8 cellular contexts compared by ENCODE assay signal in genomic region chr2:51710222-51710621, GRCh38.
A peak's percentile ranks its signal among the peaks of the same experiment; 100 is the strongest.
DNase-seq lines count a peak whose midpoint lies in the region; ATAC-seq and TF ChIP-seq lines count a peak whose summit lies in the region.

No MANE protein-coding gene starts in this region.

- H3K27ac ChIP-seq in 22Rv1, result no peak overlapping the region
- H3K27ac ChIP-seq in body of pancreas, result no peak overlapping the region
- no peak overlapping the region for H3K27ac ChIP-seq in mesenchymal stem cell (ENCODE audit: low read length, poor library complexity, severe bottlenecking)

- ATAC-seq in GM18858 (IDR thresholded peaks at IDR 0.05; ENCODE audit: unreplicated experiment) (peak; percentile 75), body of pancreas (no peak)
- no peak for ATAC-seq in stimulated activated effector memory CD8-positive, alpha-beta T cell treated with anti-CD3 and anti-CD28 coated beads, Interleukin-12 subunit alpha, Interleukin-12 subunit beta, amount 100 ng/mL, for 72 hours

- no peak overlapping the region for H2AFZ ChIP-seq in mesenchymal stem cell (ENCODE audit: low read depth, low read length)

- no peak overlapping the region for H3K4me3 Mint-ChIP-seq in stimulated activated effector memory CD8-positive, alpha-beta T cell treated with anti-CD3 and anti-CD28 coated beads, Interleukin-12 subunit alpha, Interleukin-12 subunit beta, amount 100 ng/mL, for 72 hours

- no peak overlapping the region for H2BK120ac ChIP-seq in mesenchymal stem cell (ENCODE audit: low read depth, low read length)

- H2BK12ac ChIP-seq in mesenchymal stem cell (ENCODE audit: low read length in 2 of 2), result no peak overlapping the region

- H3K4me1 ChIP-seq in body of pancreas (no peaks in the 10 kb centered on the region), mesenchymal stem cell (ENCODE audit: control insufficient read depth, insufficient read depth, low read depth, low read length) (no peaks in the 10 kb centered on the region)

- no peak overlapping the region for H3K9ac ChIP-seq in mesenchymal stem cell (ENCODE audit: low read length)

- no peak overlapping the region for H3K4ac ChIP-seq in mesenchymal stem cell (ENCODE audit: low read depth in 1 of 2, low read length in 2 of 2)

- H3K9me3 Mint-ChIP-seq in stimulated activated effector memory CD8-positive, alpha-beta T cell treated with anti-CD3 and anti-CD28 coated beads, Interleukin-12 subunit alpha, Interleukin-12 subunit beta, amount 100 ng/mL, for 72 hours, result peaks cover 24% of the 10 kb centered on the region

- no peak overlapping the region for H2AK5ac ChIP-seq in mesenchymal stem cell (ENCODE audit: low read length, severe bottlenecking)

- H4K8ac ChIP-seq in mesenchymal stem cell (ENCODE audit: low read length), result no peak overlapping the region

- no peaks in the 10 kb centered on the region for H3K4me1 Mint-ChIP-seq in stimulated activated effector memory CD8-positive, alpha-beta T cell treated with anti-CD3 and anti-CD28 coated beads, Interleukin-12 subunit alpha, Interleukin-12 subunit beta, amount 100 ng/mL, for 72 hours

- TF ChIP-seq CTCF in 22Rv1 (IDR thresholded peaks at IDR 0.05) (peak; percentile 77), body of pancreas (IDR thresholded peaks at IDR 0.05) (peak in 5 of 7 experiments; percentile 7 to 42 (median 35))

- H3K27me3 ChIP-seq in body of pancreas (no peaks in the 10 kb centered on the region), mesenchymal stem cell (ENCODE audit: control insufficient read depth in 1 of 2, insufficient read depth in 1 of 2, low read length in 2 of 2) (no peaks in the 10 kb centered on the region)

- H3K4me3 ChIP-seq in Jurkat, Clone E6-1 (ENCODE audit: low read length), result no peak overlapping the region
- H3K4me3 ChIP-seq in body of pancreas (no peak overlapping the region), mesenchymal stem cell (ENCODE audit: insufficient read depth in 1 of 2, low read depth in 1 of 2, low read length in 2 of 2) (no peak overlapping the region)

- H3K36me3 Mint-ChIP-seq in stimulated activated effector memory CD8-positive, alpha-beta T cell treated with anti-CD3 and anti-CD28 coated beads, Interleukin-12 subunit alpha, Interleukin-12 subunit beta, amount 100 ng/mL, for 72 hours, result no peaks in the 10 kb centered on the region

- no peak overlapping the region for H2BK15ac ChIP-seq in mesenchymal stem cell (ENCODE audit: low read depth, poor library complexity, severe bottlenecking)

- 37 to 42% methylated on average over 3 of the region's 3 CpGs for WGBS in body of pancreas, 2 donors
- 62% methylated on average over 3 of the region's 3 CpGs for WGBS in mesenchymal stem cell

- H3K4me2 ChIP-seq in mesenchymal stem cell (ENCODE audit: low read length, poor library complexity, severe bottlenecking), result no peak overlapping the region

- no peaks in the 10 kb centered on the region for H3K79me1 ChIP-seq in mesenchymal stem cell (replicated peaks; ENCODE audit: low read length, poor library complexity, severe bottlenecking)

- no peak overlapping the region for H3K14ac ChIP-seq in mesenchymal stem cell (ENCODE audit: low read length in 2 of 2)

- DNase-seq in Jurkat, Clone E6-1 (ENCODE audit: low read depth, low spot score), result peak; percentile 9
- DNase-seq in body of pancreas (peak in 3 of 4 donors; percentile 14 to 34 (median 18)), mesenchymal stem cell (no peak)
- no peak for DNase-seq in central memory CD4-positive, alpha-beta T cell
- no peak for DNase-seq in activated CD8-positive, alpha-beta memory T cell treated with anti-CD3 and anti-CD28 coated beads for 24 hours
- no peak for DNase-seq in stimulated activated effector memory CD8-positive, alpha-beta T cell treated with anti-CD3 and anti-CD28 coated beads, Interleukin-12 subunit alpha, Interleukin-12 subunit beta, amount 100 ng/mL, for 72 hours (ENCODE audit: low spot score in 2 of 2)

- TF ChIP-seq POLR2A in body of pancreas (IDR thresholded peaks at IDR 0.05), result no peak

- no peak overlapping the region for H3K27ac Mint-ChIP-seq in stimulated activated effector memory CD8-positive, alpha-beta T cell treated with anti-CD3 and anti-CD28 coated beads, Interleukin-12 subunit alpha, Interleukin-12 subunit beta, amount 100 ng/mL, for 72 hours

- H3K36me3 ChIP-seq in body of pancreas (replicated peaks in 1 of 2; ENCODE audit: insufficient read depth in 1 of 2, low read depth in 2 of 2) (no peaks in the 10 kb centered on the region), mesenchymal stem cell (ENCODE audit: control insufficient read depth in 1 of 2, insufficient read depth in 2 of 2, low read depth in 1 of 2, low read length in 2 of 2) (no peaks in the 10 kb centered on the region)

- H2BK5ac ChIP-seq in mesenchymal stem cell (ENCODE audit: low read depth, low read length, poor library complexity, severe bottlenecking), result no peak overlapping the region

- no peak overlapping the region for H3K18ac ChIP-seq in mesenchymal stem cell (ENCODE audit: low read depth in 1 of 2, low read length in 2 of 2)

- H3K23ac ChIP-seq in mesenchymal stem cell (ENCODE audit: low read length in 2 of 2), result no peak overlapping the region

- no peak overlapping the region for H4K91ac ChIP-seq in mesenchymal stem cell (ENCODE audit: low read length)

- intact Hi-C loops in body of pancreas (cut with DNase I), result no loop called here

- no peaks in the 10 kb centered on the region for H3K9me3 ChIP-seq in body of pancreas
- peaks cover 12% of the 10 kb centered on the region for H3K9me3 ChIP-seq in mesenchymal stem cell (ENCODE audit: control insufficient read depth, low read length)

Comparison
In these comparisons a context has a peak if more than half of its experiments do, and no peak if none do; other contexts are left out.
1. DNase-seq: peak in Jurkat, Clone E6-1 (single experiment) and body of pancreas (3 of 4); none in central memory CD4-positive, alpha-beta T cell (single experiment), activated CD8-positive, alpha-beta memory T cell treated with anti-CD3 and anti-CD28 coated beads for 24 hours (single experiment), stimulated activated effector memory CD8-positive, alpha-beta T cell treated with anti-CD3 and anti-CD28 coated beads, Interleukin-12 subunit alpha, Interleukin-12 subunit beta, amount 100 ng/mL, for 72 hours (0 of 2) and mesenchymal stem cell (single experiment).